In the genomic region with DNA sequence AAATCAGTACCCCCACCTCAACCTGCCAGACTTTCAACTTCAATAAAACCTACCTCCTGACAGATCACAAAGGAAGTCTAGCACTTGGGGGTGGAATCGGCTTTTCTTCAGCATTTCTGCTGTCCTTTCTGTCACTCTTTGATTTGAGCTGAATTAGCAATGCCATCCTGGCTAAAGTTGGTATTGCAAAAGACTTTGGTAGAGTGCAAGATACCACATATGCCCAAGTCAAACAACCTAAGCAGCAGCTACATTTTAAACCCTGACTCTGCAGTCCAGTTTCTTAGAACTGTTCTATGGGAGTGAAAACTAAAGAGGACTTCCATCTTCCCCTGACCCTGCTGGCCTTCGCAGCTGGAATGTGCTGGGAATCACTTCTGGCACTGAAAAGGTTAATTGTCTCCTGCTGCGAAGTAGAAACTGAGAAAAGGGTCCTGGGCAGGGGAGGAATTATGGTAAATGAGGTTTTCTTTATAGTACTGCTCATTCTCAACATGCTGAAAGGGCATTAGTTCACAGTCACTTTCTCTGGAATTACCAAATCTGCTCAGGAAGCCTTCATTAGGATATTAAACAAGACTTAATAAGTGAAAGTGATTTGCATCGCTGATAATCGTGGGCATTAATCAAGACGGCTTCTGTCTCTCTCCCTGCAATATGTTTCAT, we compare ENCODE assay signal across 20 cellular contexts.
"Had no signal": no experiment of that assay in that cellular context is flagged by ENCODE, and none has a peak within 500 bp of the region (broad histone marks: within the 10 kb centered on the region; RNA-seq: fewer than 3 reads in every experiment).

No MANE protein-coding gene starts in this region.

- H2AFZ ChIP-seq: hepatocyte had no signal

- ATAC-seq: activated CD4-positive, CD25-positive, alpha-beta regulatory T cell treated with anti-CD3 and anti-CD28 coated beads, Interleukin-2, amount 50 U/mL, for 24 hours; activated CD8-positive, alpha-beta T cell treated with anti-CD3 and anti-CD28 coated beads, Interleukin-2, amount 10 ng/mL, durations not matched to agents 7 days and 5 days; activated T-cell treated with anti-CD3 and anti-CD28 coated beads, Interleukin-2, amount 50 U/mL, for 4 hours; effector memory CD8-positive, alpha-beta T cell; stimulated activated memory B cell treated with anti-CD40 and anti-IgM and Interleukin-4, amounts not matched to agents 10 μg/mL and 1 μg/mL and 100 μg/mL, for 72 hours had no signal

- H3K79me2 ChIP-seq: hepatocyte had no signal

- H3K27ac Mint-ChIP-seq: activated CD4-positive, alpha-beta T cell treated with anti-CD3 and anti-CD28 coated beads, Interleukin-2, amount 10 ng/mL, durations not matched to agents 7 days and 5 days; activated CD8-positive, alpha-beta T cell treated with anti-CD3 and anti-CD28 coated beads, Interleukin-2, amount 10 ng/mL, durations not matched to agents 7 days and 5 days; dendritic cell treated with granulocyte-macrophage colony-stimulating factor and Interleukin-4, amounts not matched to agents 40 ng/mL and 50 ng/mL, for 4 days; effector memory CD8-positive, alpha-beta T cell; stimulated activated memory B cell treated with anti-CD40 and anti-IgM and Interleukin-4, amounts not matched to agents 10 μg/mL and 1 μg/mL and 100 μg/mL, for 72 hours had no signal

- H3K4me3 Mint-ChIP-seq: activated CD4-positive, alpha-beta T cell treated with anti-CD3 and anti-CD28 coated beads, Interleukin-2, amount 10 ng/mL, durations not matched to agents 7 days and 5 days; activated CD8-positive, alpha-beta T cell treated with anti-CD3 and anti-CD28 coated beads, Interleukin-2, amount 10 ng/mL, durations not matched to agents 7 days and 5 days; activated T-cell treated with anti-CD3 and anti-CD28 coated beads, Interleukin-2, amount 50 U/mL, for 4 hours; dendritic cell treated with granulocyte-macrophage colony-stimulating factor and Interleukin-4, amounts not matched to agents 40 ng/mL and 50 ng/mL, for 4 days; effector memory CD8-positive, alpha-beta T cell; stimulated activated memory B cell treated with anti-CD40 and anti-IgM and Interleukin-4, amounts not matched to agents 10 μg/mL and 1 μg/mL and 100 μg/mL, for 72 hours had no signal

- H3K36me3 Mint-ChIP-seq: stimulated activated memory B cell treated with anti-CD40 and anti-IgM and Interleukin-4, amounts not matched to agents 10 μg/mL and 1 μg/mL and 100 μg/mL, for 72 hours had no signal

- H3K4me2 ChIP-seq: hepatocyte had no signal

- H3K36me3 ChIP-seq: left ventricle myocardium inferior, sigmoid colon, upper lobe of left lung had no signal

- DNase-seq: activated CD4-positive, alpha-beta T cell treated with anti-CD3 and anti-CD28 coated beads, Interleukin-2, amount 10 ng/mL, durations not matched to agents 7 days and 5 days; activated CD8-positive, alpha-beta T cell treated with anti-CD3 and anti-CD28 coated beads, Interleukin-2, amount 10 ng/mL, durations not matched to agents 7 days and 5 days; activated naive CD4-positive, alpha-beta T cell treated with anti-CD3 and anti-CD28 coated beads, Interleukin-2, amount 50 U/mL, for 16 hours; activated T-cell treated with anti-CD3 and anti-CD28 coated beads, Interleukin-2, amount 50 U/mL, for 4 hours; cerebellar nuclear complex; effector memory CD8-positive, alpha-beta T cell; foreskin fibroblast; kidney; left ventricle myocardium inferior; mammary epithelial cell; sigmoid colon; stimulated activated CD4-positive, alpha-beta T cell treated with anti-CD3 and anti-CD28 coated beads, Interleukin-4, amount 100 ng/mL, for 24 hours; T-helper 1 cell; T-helper 9 cell; testis; upper lobe of left lung had no signal

- H3K4me1 ChIP-seq: left ventricle myocardium inferior, testis, upper lobe of left lung had no signal

- H3K9me3 Mint-ChIP-seq: activated CD4-positive, alpha-beta T cell treated with anti-CD3 and anti-CD28 coated beads, Interleukin-2, amount 10 ng/mL, durations not matched to agents 7 days and 5 days; activated T-cell treated with anti-CD3 and anti-CD28 coated beads, Interleukin-2, amount 50 U/mL, for 4 hours; dendritic cell treated with granulocyte-macrophage colony-stimulating factor and Interleukin-4, amounts not matched to agents 40 ng/mL and 50 ng/mL, for 4 days; effector memory CD8-positive, alpha-beta T cell; stimulated activated memory B cell treated with anti-CD40 and anti-IgM and Interleukin-4, amounts not matched to agents 10 μg/mL and 1 μg/mL and 100 μg/mL, for 72 hours had no signal

- H3K9me3 ChIP-seq: left ventricle myocardium inferior, sigmoid colon, testis, upper lobe of left lung had no signal

- H3K27me3 ChIP-seq: hepatocyte, sigmoid colon, testis, upper lobe of left lung had no signal

- H3K4me3 ChIP-seq: hepatocyte, left ventricle myocardium inferior, sigmoid colon, testis, upper lobe of left lung had no signal

- H3K27ac ChIP-seq: hepatocyte, left ventricle myocardium inferior, sigmoid colon, testis, upper lobe of left lung had no signal

- H3K4me1 Mint-ChIP-seq: activated CD4-positive, alpha-beta T cell treated with anti-CD3 and anti-CD28 coated beads, Interleukin-2, amount 10 ng/mL, durations not matched to agents 7 days and 5 days; stimulated activated memory B cell treated with anti-CD40 and anti-IgM and Interleukin-4, amounts not matched to agents 10 μg/mL and 1 μg/mL and 100 μg/mL, for 72 hours had no signal
